15 cellular contexts compared by ENCODE assay signal in genomic region chr22:38220163-38220562, GRCh38. TPM values are rescaled to one million over a fixed set of nuclear protein-coding genes. Genes with fewer than 3 reads are reported as not detected.
DNase-seq lines count a peak whose midpoint lies in the region; ATAC-seq and TF ChIP-seq lines count a peak whose summit lies in the region.
"Had no signal": no experiment of that assay in that cellular context is flagged by ENCODE, and none has a peak within 500 bp of the region (broad histone marks: within the 10 kb centered on the region; RNA-seq: fewer than 3 reads in every experiment).

No MANE protein-coding gene starts in this region.

- ATAC-seq in T-helper 17 cell = no peak
- no peak for ATAC-seq in gastroesophageal sphincter
- ATAC-seq in GM18867 (IDR thresholded peaks at IDR 0.05; ENCODE audit: unreplicated experiment) = no peak
- ATAC-seq: stimulated activated memory B cell treated with anti-CD40 and anti-IgM and Interleukin-4, amounts not matched to agents 10 μg/mL and 1 μg/mL and 100 μg/mL, for 72 hours had no signal

- no peak for TF ChIP-seq POLR2A in gastroesophageal sphincter (IDR thresholded peaks at IDR 0.05)

- H3K9ac ChIP-seq in smooth muscle cell (ENCODE audit: low read depth) = peak overlapping the region; percentile 91

- peaks cover 3% of the 10 kb centered on the region for H4K20me1 ChIP-seq in smooth muscle cell (ENCODE audit: low read depth)

- H3K9me3 ChIP-seq in T-helper 17 cell (ENCODE audit: control insufficient read depth, low read length, poor library complexity, severe bottlenecking) (no peaks in the 10 kb centered on the region), gastroesophageal sphincter (no peaks in the 10 kb centered on the region), smooth muscle cell (replicated peaks; ENCODE audit: low read depth) (no peaks in the 10 kb centered on the region)

- H3K4me3 ChIP-seq in gastroesophageal sphincter = no peak overlapping the region
- no peak overlapping the region for H3K4me3 ChIP-seq in smooth muscle cell
- H3K4me3 ChIP-seq: lung, SK-N-MC had no signal

- no peak overlapping the region for H3K4me3 Mint-ChIP-seq in T-helper 17 cell
- H3K4me3 Mint-ChIP-seq: stimulated activated memory B cell treated with anti-CD40 and anti-IgM and Interleukin-4, amounts not matched to agents 10 μg/mL and 1 μg/mL and 100 μg/mL, for 72 hours had no signal

- H3K36me3 Mint-ChIP-seq in T-helper 17 cell (ENCODE audit: low read depth) = no peaks in the 10 kb centered on the region

- no CpG with 5 or more reads among the region's 8 CpGs for WGBS in gastroesophageal sphincter (ENCODE audit: low coverage in 1 of 2), 2 donors
- 83% methylated on average over 8 of the region's 8 CpGs for WGBS in smooth muscle cell (ENCODE audit: low lambda C conversion rate)

- H3K27me3 Mint-ChIP-seq in T-helper 17 cell = no peaks in the 10 kb centered on the region
- H3K27me3 Mint-ChIP-seq: stimulated activated memory B cell treated with anti-CD40 and anti-IgM and Interleukin-4, amounts not matched to agents 10 μg/mL and 1 μg/mL and 100 μg/mL, for 72 hours had no signal

- H3K4me1 Mint-ChIP-seq in T-helper 17 cell = peaks cover 39% of the 10 kb centered on the region

- H3K27ac Mint-ChIP-seq in T-helper 17 cell = peak overlapping the region; percentile 95

- DNase-seq in DMS 273 treated with DMSO at 0.1 percent for 48 hours (lab: John Stamatoyannopoulos, UW) = peak; percentile 69
- no peak for DNase-seq in T-helper 17 cell
- no peak for DNase-seq in smooth muscle cell (lab: John Stamatoyannopoulos, UW; ENCODE audit: unreplicated experiment)
- no peak for DNase-seq in SW 1271 (lab: John Stamatoyannopoulos, UW)
- no peak for DNase-seq in NCI-H2081 (lab: John Stamatoyannopoulos, UW)
- DNase-seq in HuH-7.5 (ENCODE audit: low spot score) = no peak
- DNase-seq: amygdala; COR-L47; NCI-H226; stimulated activated CD4-positive, alpha-beta T cell treated with anti-CD3 and anti-CD28 coated beads, Interleukin-12 subunit alpha, Interleukin-12 subunit beta, amount 100 ng/mL, for 4 hours had no signal

- H3K79me2 ChIP-seq in smooth muscle cell (ENCODE audit: low read depth) = no peaks in the 10 kb centered on the region

- peaks cover 6% of the 10 kb centered on the region for H3F3A ChIP-seq in smooth muscle cell (ENCODE audit: low read depth)

- H2AFZ ChIP-seq in smooth muscle cell (ENCODE audit: low read depth) = no peak overlapping the region

- peaks cover 0 to 67% of the 10 kb centered on the region in 2 donors for H3K36me3 ChIP-seq in gastroesophageal sphincter
- no peaks in the 10 kb centered on the region for H3K36me3 ChIP-seq in smooth muscle cell (ENCODE audit: low read depth)

- H3K27me3 ChIP-seq in gastroesophageal sphincter (no peaks in the 10 kb centered on the region), smooth muscle cell (ENCODE audit: low read depth) (no peaks in the 10 kb centered on the region)

- H3K4me2 ChIP-seq in smooth muscle cell = no peak overlapping the region

- TF ChIP-seq CTCF in gastroesophageal sphincter (IDR thresholded peaks at IDR 0.05) = no peak
- no peak for TF ChIP-seq CTCF in smooth muscle cell (IDR thresholded peaks at IDR 0.05; ENCODE audit: borderline replicate concordance, insufficient read depth, poor library complexity, severe bottlenecking)

- TF ChIP-seq EP300 in gastroesophageal sphincter (IDR thresholded peaks at IDR 0.05) = no peak

- H3K4me1 ChIP-seq in gastroesophageal sphincter (peaks cover 0 to 33% (median 24%) of the 10 kb centered on the region in 3 donors), smooth muscle cell (ENCODE audit: low read depth) (peaks cover 16% of the 10 kb centered on the region)

- peak overlapping the region; percentile 12 to 91 (median 86) for H3K27ac ChIP-seq in gastroesophageal sphincter
- peak overlapping the region; percentile 98 for H3K27ac ChIP-seq in smooth muscle cell (ENCODE audit: low read depth)
- H3K27ac ChIP-seq: SK-N-MC had no signal

RNA-seq across cellular contexts. Expression of gene MAFF, which starts 18.4 kb away (rescaled TPM):
- total RNA-seq in T-helper 17 cell (10 to 100 TPM; 44.4 to 80.2 TPM), gastroesophageal sphincter (10 to 100 TPM; 21.2 to 93.7 (median 51.2) TPM), smooth muscle cell (51.2 and 52.4 TPM in 2 replicates)
- polyA plus RNA-seq in smooth muscle cell = 48.2 and 53.4 TPM in 2 replicates

RNA-seq across cellular contexts. Expression of gene PLA2G6, which starts 38.5 kb away (rescaled TPM):
- total RNA-seq in T-helper 17 cell = 10 to 100 TPM; 72.2 to 91.4 TPM
- 10 to 100 TPM in 3 of 4 donors, 1 to 10 TPM in 1; 4.4 to 30.5 (median 22.0) TPM for total RNA-seq in gastroesophageal sphincter
- total RNA-seq in smooth muscle cell = 6.1 and 19.4 TPM in 2 replicates
- polyA plus RNA-seq in smooth muscle cell = 8.6 and 8.9 TPM in 2 replicates

RNA-seq across cellular contexts. Expression of gene TMEM184B, which starts 52.6 kb away (rescaled TPM):
- total RNA-seq in T-helper 17 cell = 10 to 100 TPM; 53.3 TPM
- total RNA-seq in gastroesophageal sphincter = 100 to 1,000 TPM in 1 of 4 donors, 10 to 100 TPM in 3; 52.0 to 108 (median 64.9) TPM
- total RNA-seq in smooth muscle cell = 34.1 and 54.4 TPM in 2 replicates
- 96.0 and 96.3 TPM in 2 replicates for polyA plus RNA-seq in smooth muscle cell
